In genomic region chr17:47295037-47295873, GRCh38 we compare ENCODE assay signal across 15 cellular contexts. TPM values are rescaled to one million over a fixed set of nuclear protein-coding genes. Genes with fewer than 3 reads are reported as not detected.
DNase-seq lines count a peak whose midpoint lies in the region; ATAC-seq, FAIRE-seq and TF ChIP-seq lines count a peak whose summit lies in the region.
"Had no signal": no experiment of that assay in that cellular context is flagged by ENCODE, and none has a peak within 500 bp of the region (broad histone marks: within the 10 kb centered on the region; RNA-seq: fewer than 3 reads in every experiment).

No MANE protein-coding gene starts in this region.

- H3K4me1 ChIP-seq in ascending aorta = peaks cover 13 to 37% of the 10 kb centered on the region in 2 donors

- H3K4me3 Mint-ChIP-seq in activated T-helper 1 cell treated with anti-CD3 and anti-CD28 coated beads, Interleukin-12 subunit alpha, Interleukin-12 subunit beta, Interleukin-2, Interleukin-4 antibody, amounts not matched to agents 30 ng/mL and 10 ng/mL and 1 ng/mL, durations not matched to agents 14 hours and 24 hours and 36 hours = no peak overlapping the region
- H3K4me3 Mint-ChIP-seq: activated CD8-positive, alpha-beta T cell treated with anti-CD3 and anti-CD28 coated beads, Interleukin-2, amount 10 ng/mL, durations not matched to agents 7 days and 5 days had no signal

- ATAC-seq in sciatic nerve (peak; percentile 67), GM21786 (IDR thresholded peaks at IDR 0.05; ENCODE audit: unreplicated experiment) (no peak)
- ATAC-seq: activated CD8-positive, alpha-beta T cell treated with anti-CD3 and anti-CD28 coated beads, Interleukin-2, amount 10 ng/mL, durations not matched to agents 7 days and 5 days had no signal

- H3K9me3 Mint-ChIP-seq in activated T-helper 1 cell treated with anti-CD3 and anti-CD28 coated beads, Interleukin-12 subunit alpha, Interleukin-12 subunit beta, Interleukin-2, Interleukin-4 antibody, amounts not matched to agents 30 ng/mL and 10 ng/mL and 1 ng/mL, durations not matched to agents 14 hours and 24 hours and 36 hours = no peaks in the 10 kb centered on the region

- H3K27ac Mint-ChIP-seq in activated T-helper 1 cell treated with anti-CD3 and anti-CD28 coated beads, Interleukin-12 subunit alpha, Interleukin-12 subunit beta, Interleukin-2, Interleukin-4 antibody, amounts not matched to agents 30 ng/mL and 10 ng/mL and 1 ng/mL, durations not matched to agents 14 hours and 24 hours and 36 hours = no peak overlapping the region
- H3K27ac Mint-ChIP-seq: activated CD8-positive, alpha-beta T cell treated with anti-CD3 and anti-CD28 coated beads, Interleukin-2, amount 10 ng/mL, durations not matched to agents 7 days and 5 days had no signal

- H3K27me3 Mint-ChIP-seq in activated T-helper 1 cell treated with anti-CD3 and anti-CD28 coated beads, Interleukin-12 subunit alpha, Interleukin-12 subunit beta, Interleukin-2, Interleukin-4 antibody, amounts not matched to agents 30 ng/mL and 10 ng/mL and 1 ng/mL, durations not matched to agents 14 hours and 24 hours and 36 hours (ENCODE audit: insufficient read depth) = peaks cover 4% of the 10 kb centered on the region

- no peaks in the 10 kb centered on the region for H3K27me3 ChIP-seq in ascending aorta
- H3K27me3 ChIP-seq: body of pancreas, SJSA1 had no signal

- intact Hi-C loops in ascending aorta (cut with DNase I) (loop anchor here (2.0 kb wide), 1 partner anchor 16 kb away; no protein-coding TSS in a partner anchor), sciatic nerve (cut with DNase I) (no loop called here)
- intact Hi-C loops in activated T-helper 1 cell treated with anti-CD3 and anti-CD28 coated beads, Interleukin-12 subunit alpha, Interleukin-12 subunit beta, Interleukin-2, Interleukin-4 antibody, amounts not matched to agents 30 ng/mL and 10 ng/mL and 1 ng/mL, durations not matched to agents 14 hours and 24 hours and 36 hours (cut with micrococcal nuclease) = no loop called here

- DNase-seq in COLO829 (ENCODE audit: low spot score) (peak; percentile 81), ascending aorta (ENCODE audit: low spot score in 2 of 2) (peak in 1 of 2 donors; percentile 71), hippocampal formation (lab: John Stamatoyannopoulos, UW) (peak; percentile 42 to 64), sciatic nerve (ENCODE audit: low spot score) (peak; percentile 77), D721Med (ENCODE audit: insufficient read length, low spot score) (no peak)
- no peak for DNase-seq in activated T-helper 1 cell treated with anti-CD3 and anti-CD28 coated beads, Interleukin-12 subunit alpha, Interleukin-12 subunit beta, Interleukin-2, Interleukin-4 antibody, amounts not matched to agents 30 ng/mL and 10 ng/mL and 1 ng/mL, durations not matched to agents 14 hours and 24 hours and 36 hours (ENCODE audit: low spot score)
- no peak for DNase-seq in stimulated activated CD4-positive, alpha-beta T cell treated with anti-CD3 and anti-CD28 coated beads, Interleukin-4, amount 100 ng/mL, for 4 hours
- DNase-seq: activated CD8-positive, alpha-beta T cell treated with anti-CD3 and anti-CD28 coated beads, Interleukin-2, amount 10 ng/mL, durations not matched to agents 7 days and 5 days; body of pancreas; NCI-H1048; NCI-H2171 treated with DMSO at 0.1 percent for 48 hours; NK-92 treated with Interleukin-12 subunit alpha and Interleukin-12 subunit beta, amount 100 ng/mL, for 24 hours; trophoblast cell had no signal

- no peaks in the 10 kb centered on the region for H3K36me3 Mint-ChIP-seq in activated T-helper 1 cell treated with anti-CD3 and anti-CD28 coated beads, Interleukin-12 subunit alpha, Interleukin-12 subunit beta, Interleukin-2, Interleukin-4 antibody, amounts not matched to agents 30 ng/mL and 10 ng/mL and 1 ng/mL, durations not matched to agents 14 hours and 24 hours and 36 hours (ENCODE audit: low read depth)

- TF ChIP-seq CTCF in ascending aorta (IDR thresholded peaks at IDR 0.05) (no peak), D721Med (IDR thresholded peaks at IDR 0.05; ENCODE audit: insufficient read depth, missing control alignments) (no peak)

- peaks cover 22 to 63% of the 10 kb centered on the region in 2 donors for H3K36me3 ChIP-seq in ascending aorta

- H3K9me3 ChIP-seq in ascending aorta = no peaks in the 10 kb centered on the region
- H3K9me3 ChIP-seq: body of pancreas, SJSA1 had no signal

- H3K4me1 Mint-ChIP-seq in activated T-helper 1 cell treated with anti-CD3 and anti-CD28 coated beads, Interleukin-12 subunit alpha, Interleukin-12 subunit beta, Interleukin-2, Interleukin-4 antibody, amounts not matched to agents 30 ng/mL and 10 ng/mL and 1 ng/mL, durations not matched to agents 14 hours and 24 hours and 36 hours (ENCODE audit: low read depth) = no peaks in the 10 kb centered on the region

- no peak for FAIRE-seq in D721Med (lab: Jason Lieb, UNC)

- H3K27ac ChIP-seq in ascending aorta = peak overlapping the region; percentile 87 to 89
- H3K27ac ChIP-seq: body of pancreas, SJSA1 had no signal

- no peak overlapping the region for H3K4me3 ChIP-seq in ascending aorta
- H3K4me3 ChIP-seq: body of pancreas, SJSA1 had no signal

RNA-seq across cellular contexts. Expression of gene EFCAB13, which starts 28.5 kb away (rescaled TPM):
- total RNA-seq in ascending aorta (1.2 TPM), sciatic nerve (24.5 TPM)
- 2.4 and 2.8 TPM in 2 replicates for total RNA-seq in activated T-helper 1 cell treated with anti-CD3 and anti-CD28 coated beads, Interleukin-12 subunit alpha, Interleukin-12 subunit beta, Interleukin-2, Interleukin-4 antibody, amounts not matched to agents 30 ng/mL and 10 ng/mL and 1 ng/mL, durations not matched to agents 14 hours and 24 hours and 36 hours

RNA-seq across cellular contexts. Expression of gene ITGB3, which starts 41.6 kb away (rescaled TPM):
- total RNA-seq in ascending aorta (71.3 TPM), sciatic nerve (30.2 TPM)
- not detected in 2 replicates for total RNA-seq in activated T-helper 1 cell treated with anti-CD3 and anti-CD28 coated beads, Interleukin-12 subunit alpha, Interleukin-12 subunit beta, Interleukin-2, Interleukin-4 antibody, amounts not matched to agents 30 ng/mL and 10 ng/mL and 1 ng/mL, durations not matched to agents 14 hours and 24 hours and 36 hours

Comparison
In these comparisons a context has a peak if more than half of its experiments do, and no peak if none do; other contexts are left out.
1. DNase-seq: peak in COLO829 (single experiment), hippocampal formation (2 of 2) and sciatic nerve (single experiment); none in activated T-helper 1 cell treated with anti-CD3 and anti-CD28 coated beads, Interleukin-12 subunit alpha, Interleukin-12 subunit beta, Interleukin-2, Interleukin-4 antibody, amounts not matched to agents 30 ng/mL and 10 ng/mL and 1 ng/mL, durations not matched to agents 14 hours and 24 hours and 36 hours (single experiment), stimulated activated CD4-positive, alpha-beta T cell treated with anti-CD3 and anti-CD28 coated beads, Interleukin-4, amount 100 ng/mL, for 4 hours (0 of 2) and D721Med (single experiment).
2. RNA of gene ITGB3, which starts 41.6 kb away (total RNA-seq): 71.3 TPM in ascending aorta (single experiment) and 30.2 TPM in sciatic nerve (single experiment); not detected in activated T-helper 1 cell treated with anti-CD3 and anti-CD28 coated beads, Interleukin-12 subunit alpha, Interleukin-12 subunit beta, Interleukin-2, Interleukin-4 antibody, amounts not matched to agents 30 ng/mL and 10 ng/mL and 1 ng/mL, durations not matched to agents 14 hours and 24 hours and 36 hours; every median in the first group is over 10 times any median in the second.